16 cellular contexts compared by ENCODE assay signal in the genomic region with DNA sequence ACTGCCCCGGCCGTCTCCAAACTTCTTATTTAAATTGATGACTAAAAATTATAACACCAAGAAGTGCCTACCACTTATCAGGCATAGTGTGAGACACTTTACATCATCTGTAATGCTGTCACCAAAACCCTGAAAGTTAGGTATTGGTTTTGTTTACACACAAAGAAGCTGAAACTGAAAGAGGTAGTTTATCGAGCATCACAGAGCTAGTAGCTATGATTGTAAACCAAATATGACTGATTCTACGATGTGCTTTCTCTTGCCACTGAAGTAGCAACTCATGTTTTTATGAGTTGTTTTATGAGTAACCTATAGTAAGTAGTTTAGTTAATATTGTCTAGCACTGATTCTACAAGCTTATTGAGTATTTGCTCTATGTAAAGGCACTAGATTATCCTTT. TPM values are rescaled to one million over a fixed set of nuclear protein-coding genes. Genes with fewer than 3 reads are reported as not detected.
DNase-seq lines count a peak whose midpoint lies in the region; ATAC-seq lines count a peak whose summit lies in the region.
"Had no signal": no experiment of that assay in that cellular context is flagged by ENCODE, and none has a peak within 500 bp of the region (broad histone marks: within the 10 kb centered on the region; RNA-seq: fewer than 3 reads in every experiment).

No MANE protein-coding gene starts in this region.

- peaks cover 8% of the 10 kb centered on the region for H3K4me1 Mint-ChIP-seq in activated T-cell treated with anti-CD3 and anti-CD28 coated beads, Interleukin-2, amount 50 U/mL, for 72 hours (ENCODE audit: low read depth)
- peaks cover 7% of the 10 kb centered on the region for H3K4me1 Mint-ChIP-seq in stimulated activated effector memory CD8-positive, alpha-beta T cell treated with anti-CD3 and anti-CD28 coated beads, Interleukin-12 subunit alpha, Interleukin-12 subunit beta, amount 100 ng/mL, for 72 hours
- H3K4me1 Mint-ChIP-seq in naive thymus-derived CD4-positive, alpha-beta T cell: peaks cover 0 to 6% (median 0%) of the 10 kb centered on the region in 7 donors

- H3K9me3 ChIP-seq in naive thymus-derived CD4-positive, alpha-beta T cell (ENCODE audit: control insufficient read depth in 2 of 3, low read length in 3 of 3): no peaks in the 10 kb centered on the region
- H3K9me3 ChIP-seq: upper lobe of left lung had no signal

- H3K4me3 Mint-ChIP-seq in activated T-cell treated with anti-CD3 and anti-CD28 coated beads, Interleukin-2, amount 50 U/mL, for 72 hours: peak overlapping the region in 1 of 2 donors; percentile 48
- H3K4me3 Mint-ChIP-seq in stimulated activated effector memory CD8-positive, alpha-beta T cell treated with anti-CD3 and anti-CD28 coated beads, Interleukin-12 subunit alpha, Interleukin-12 subunit beta, amount 100 ng/mL, for 72 hours: no peak overlapping the region
- no peak overlapping the region for H3K4me3 Mint-ChIP-seq in naive thymus-derived CD4-positive, alpha-beta T cell

- H3K27ac Mint-ChIP-seq in activated T-cell treated with anti-CD3 and anti-CD28 coated beads, Interleukin-2, amount 50 U/mL, for 72 hours: peak overlapping the region; percentile 57
- no peak overlapping the region for H3K27ac Mint-ChIP-seq in stimulated activated effector memory CD8-positive, alpha-beta T cell treated with anti-CD3 and anti-CD28 coated beads, Interleukin-12 subunit alpha, Interleukin-12 subunit beta, amount 100 ng/mL, for 72 hours
- no peak overlapping the region for H3K27ac Mint-ChIP-seq in naive thymus-derived CD4-positive, alpha-beta T cell

- H3K4me3 ChIP-seq in naive thymus-derived CD4-positive, alpha-beta T cell (ENCODE audit: low read length): no peak overlapping the region
- H3K4me3 ChIP-seq: upper lobe of left lung had no signal

- intact Hi-C loops in naive thymus-derived CD4-positive, alpha-beta T cell (cut with micrococcal nuclease): no loop called here

- peak; percentile 96 to 99 for ATAC-seq in activated T-cell treated with anti-CD3 and anti-CD28 coated beads, Interleukin-2, amount 50 U/mL, for 72 hours (replicated peaks in 1 of 2)
- peak; percentile 89 for ATAC-seq in GM21529 (IDR thresholded peaks at IDR 0.05; ENCODE audit: unreplicated experiment)
- ATAC-seq in HG03060 (IDR thresholded peaks at IDR 0.05; ENCODE audit: low read depth, unreplicated experiment): peak; percentile 90
- peak; percentile 99 for ATAC-seq in stimulated activated effector memory CD8-positive, alpha-beta T cell treated with anti-CD3 and anti-CD28 coated beads, Interleukin-12 subunit alpha, Interleukin-12 subunit beta, amount 100 ng/mL, for 72 hours
- no peak for ATAC-seq in HG03108 (IDR thresholded peaks at IDR 0.05; ENCODE audit: unreplicated experiment)
- no peak for ATAC-seq in naive thymus-derived CD4-positive, alpha-beta T cell
- ATAC-seq: Right ventricle myocardium inferior had no signal

- peaks cover 0 to 14% (median 0%) of the 10 kb centered on the region in 3 experiments for H3K36me3 ChIP-seq in naive thymus-derived CD4-positive, alpha-beta T cell (ENCODE audit: control insufficient read depth in 2 of 3, insufficient read depth in 3 of 3, low read length in 3 of 3)

- no peak overlapping the region for H3K27ac ChIP-seq in naive thymus-derived CD4-positive, alpha-beta T cell (ENCODE audit: low read depth, low read length)
- H3K27ac ChIP-seq: upper lobe of left lung had no signal

- CTCF ChIA-PET in naive thymus-derived CD4-positive, alpha-beta T cell (lab: Charles Lee): no interaction called here

- POLR2A ChIA-PET in naive thymus-derived CD4-positive, alpha-beta T cell (lab: Charles Lee): no interaction called here

- no peaks in the 10 kb centered on the region for H3K9me3 Mint-ChIP-seq in activated T-cell treated with anti-CD3 and anti-CD28 coated beads, Interleukin-2, amount 50 U/mL, for 72 hours
- no peaks in the 10 kb centered on the region for H3K9me3 Mint-ChIP-seq in stimulated activated effector memory CD8-positive, alpha-beta T cell treated with anti-CD3 and anti-CD28 coated beads, Interleukin-12 subunit alpha, Interleukin-12 subunit beta, amount 100 ng/mL, for 72 hours
- no peaks in the 10 kb centered on the region for H3K9me3 Mint-ChIP-seq in naive thymus-derived CD4-positive, alpha-beta T cell

- H3K27me3 Mint-ChIP-seq in activated T-cell treated with anti-CD3 and anti-CD28 coated beads, Interleukin-2, amount 50 U/mL, for 72 hours (ENCODE audit: low read depth): no peaks in the 10 kb centered on the region
- no peaks in the 10 kb centered on the region for H3K27me3 Mint-ChIP-seq in naive thymus-derived CD4-positive, alpha-beta T cell

- H3K4me1 ChIP-seq in naive thymus-derived CD4-positive, alpha-beta T cell (ENCODE audit: control insufficient read depth in 2 of 2, insufficient read depth in 2 of 2, low read length in 2 of 2): no peaks in the 10 kb centered on the region
- H3K4me1 ChIP-seq: upper lobe of left lung had no signal

- H3K27me3 ChIP-seq in naive thymus-derived CD4-positive, alpha-beta T cell (ENCODE audit: control insufficient read depth in 2 of 2, insufficient read depth in 2 of 2, low read length in 2 of 2): no peaks in the 10 kb centered on the region
- H3K27me3 ChIP-seq: upper lobe of left lung had no signal

- DNase-seq in activated T-cell treated with anti-CD3 and anti-CD28 coated beads, Interleukin-2, amount 50 U/mL, for 72 hours: peak in 1 of 2 donors; percentile 7
- DNase-seq in activated T-cell treated with anti-CD3 and anti-CD28 coated beads, Interleukin-2, amount 50 U/mL, for 48 hours: no peak
- DNase-seq in stimulated activated effector memory CD8-positive, alpha-beta T cell treated with anti-CD3 and anti-CD28 coated beads, Interleukin-12 subunit alpha, Interleukin-12 subunit beta, amount 100 ng/mL, for 72 hours (ENCODE audit: low spot score in 2 of 2): no peak
- no peak for DNase-seq in globus pallidus (ENCODE audit: low spot score)
- no peak for DNase-seq in naive thymus-derived CD4-positive, alpha-beta T cell
- DNase-seq: activated CD4-positive, alpha-beta T cell treated with anti-CD3 and anti-CD28 coated beads, Interleukin-2, amount 50 U/mL, for 48 hours; Calu3; glutamatergic neuron; kidney; NCI-H187 treated with DMSO at 0.1 percent for 48 hours; NCI-H748 treated with DMSO at 0.1 percent for 48 hours; upper lobe of left lung had no signal

- peaks cover 0 to 12% of the 10 kb centered on the region in 2 donors for H3K36me3 Mint-ChIP-seq in activated T-cell treated with anti-CD3 and anti-CD28 coated beads, Interleukin-2, amount 50 U/mL, for 72 hours (ENCODE audit: insufficient read depth in 2 of 2)
- H3K36me3 Mint-ChIP-seq in stimulated activated effector memory CD8-positive, alpha-beta T cell treated with anti-CD3 and anti-CD28 coated beads, Interleukin-12 subunit alpha, Interleukin-12 subunit beta, amount 100 ng/mL, for 72 hours: peaks cover 63% of the 10 kb centered on the region
- H3K36me3 Mint-ChIP-seq in naive thymus-derived CD4-positive, alpha-beta T cell: peaks cover 0 to 30% (median 12%) of the 10 kb centered on the region in 5 donors

RNA-seq across cellular contexts. Expression of a gene that starts 31.5 kb away (rescaled TPM):
- total RNA-seq in activated T-cell treated with anti-CD3 and anti-CD28 coated beads, Interleukin-2, amount 50 U/mL, for 72 hours: 10 to 100 TPM; 37.6 to 39.5 TPM
- total RNA-seq in naive thymus-derived CD4-positive, alpha-beta T cell: 10 to 100 TPM; 21.5 to 57.0 (median 41.7) TPM
- 10 to 100 TPM; 21.1 to 23.2 TPM for polyA plus RNA-seq in naive thymus-derived CD4-positive, alpha-beta T cell

Comparison
In these comparisons a context has a peak if more than half of its experiments do, and no peak if none do; other contexts are left out.
1. ATAC-seq: peak in activated T-cell treated with anti-CD3 and anti-CD28 coated beads, Interleukin-2, amount 50 U/mL, for 72 hours (2 of 2), GM21529 (single experiment), HG03060 (single experiment) and stimulated activated effector memory CD8-positive, alpha-beta T cell treated with anti-CD3 and anti-CD28 coated beads, Interleukin-12 subunit alpha, Interleukin-12 subunit beta, amount 100 ng/mL, for 72 hours (single experiment); none in HG03108 (single experiment) and naive thymus-derived CD4-positive, alpha-beta T cell (single experiment).